Comparison of ENCODE assay signal across 18 cellular contexts in genomic region chr11:9596926-9597325, GRCh38.
"Had no signal": no experiment of that assay in that cellular context is flagged by ENCODE, and none has a peak within 500 bp of the region (broad histone marks: within the 10 kb centered on the region; RNA-seq: fewer than 3 reads in every experiment).

No MANE protein-coding gene starts in this region.

- DNase-seq: activated CD4-positive, alpha-beta T cell treated with anti-CD3 and anti-CD28 coated beads, Interleukin-2, amount 50 U/mL, for 4 hours; activated naive CD4-positive, alpha-beta T cell; anterior cingulate cortex; central memory CD4-positive, alpha-beta T cell; colonic mucosa; gastrocnemius medialis; left lung; midbrain; nephron progenitor cell; nucleus accumbens; posterior cingulate gyrus; stimulated activated CD4-positive, alpha-beta T cell treated with anti-CD3 and anti-CD28 coated beads, Interleukin-12 subunit alpha, Interleukin-12 subunit beta, amount 100 ng/mL, for 4 hours; stimulated activated CD4-positive, alpha-beta T cell treated with anti-CD3 and anti-CD28 coated beads, Interleukin-1b, Interleukin-23, amount 100 ng/mL, for 48 hours; stimulated activated CD8-positive, alpha-beta memory T cell treated with anti-CD3 and anti-CD28 coated beads, Interleukin-4, amount 100 ng/mL, for 48 hours; uterus; WERI-Rb-1 had no signal

- H3K4me3 ChIP-seq: colonic mucosa, gastrocnemius medialis, left lung, right atrium auricular region, tibial nerve, uterus had no signal

- H3K36me3 ChIP-seq: colonic mucosa, gastrocnemius medialis, left lung, right atrium auricular region, tibial nerve, uterus, WERI-Rb-1 had no signal

- H3K27me3 ChIP-seq: colonic mucosa, gastrocnemius medialis, left lung, right atrium auricular region, tibial nerve, uterus had no signal

- H3K9me3 ChIP-seq: colonic mucosa, gastrocnemius medialis, left lung, right atrium auricular region, tibial nerve, uterus had no signal

- H3K27ac ChIP-seq: colonic mucosa, gastrocnemius medialis, left lung, right atrium auricular region, tibial nerve, uterus, WERI-Rb-1 had no signal

- H3K4me1 ChIP-seq: colonic mucosa, gastrocnemius medialis, right atrium auricular region, tibial nerve, uterus had no signal
